12 cellular contexts compared by ENCODE assay signal in the genomic region with DNA sequence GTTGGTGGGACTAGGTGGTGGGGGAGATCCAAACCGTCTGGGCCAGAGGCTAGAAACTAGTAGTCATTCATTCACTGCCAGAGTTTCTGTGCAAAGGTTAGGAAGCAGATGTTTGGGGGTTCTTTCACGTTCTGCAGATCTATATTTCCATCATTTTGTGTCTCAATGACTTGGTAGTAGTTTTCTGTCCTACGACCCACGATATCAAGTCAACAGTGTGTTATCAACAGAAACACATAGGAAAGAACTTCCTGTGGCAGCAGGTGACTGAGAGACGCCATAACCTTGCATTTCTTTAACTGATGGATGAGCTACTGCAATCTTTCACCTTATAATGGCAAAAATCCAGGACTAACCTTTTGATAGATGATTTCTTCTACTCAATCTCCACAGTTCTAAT. TPM values are rescaled to one million over a fixed set of nuclear protein-coding genes. Genes with fewer than 3 reads are reported as not detected.
A peak's percentile ranks its signal among the peaks of the same experiment; 100 is the strongest.
DNase-seq lines count a peak whose midpoint lies in the region; ATAC-seq and TF ChIP-seq lines count a peak whose summit lies in the region.
"Had no signal": no experiment of that assay in that cellular context is flagged by ENCODE, and none has a peak within 500 bp of the region (broad histone marks: within the 10 kb centered on the region; RNA-seq: fewer than 3 reads in every experiment).

No MANE protein-coding gene starts in this region.

- no peaks in the 10 kb centered on the region for H3K27me3 ChIP-seq in Caco-2 (replicated peaks; ENCODE audit: control insufficient read depth, insufficient read depth, low read length)
- no peaks in the 10 kb centered on the region for H3K27me3 ChIP-seq in HAP-1 (ENCODE audit: low read depth)
- H3K27me3 ChIP-seq: stomach had no signal

- H3K4me1 ChIP-seq in Caco-2 (peaks cover 34% of the 10 kb centered on the region), HAP-1 (peaks cover 20% of the 10 kb centered on the region)

- in situ Hi-C loops in HAP-1 (cut with MboI; ENCODE audit: low sequenced_read_pairs), result loop anchor here (25.0 kb wide), 2 partner anchors 411 to 611 kb away; no protein-coding TSS in a partner anchor

- BruUV-seq in Caco-2 (replicated peaks; lab: Mats Ljungman, UMichigan), result TSS peak; percentile 39

- intact Hi-C loops in Caco-2 (cut with micrococcal nuclease; ENCODE audit: unreplicated experiment), result loop anchor here (5.0 kb wide), 1 partner anchor 174 kb away; no protein-coding TSS in a partner anchor

- POLR2A ChIA-PET in Caco-2 (lab: Charles Lee), result no interaction called here
- POLR2A ChIA-PET in activated CD4-positive, alpha-beta memory T cell treated with anti-CD3 and anti-CD28 coated beads, Interleukin-2, amount 10 ng/mL, durations not matched to agents 7 days and 5 days (lab: Charles Lee), result interaction anchor here (1.0 to 5.8 kb wide), 3 partner anchors 10 to 205 kb away, joined by 3 to 89 read pairs (median 3); no protein-coding TSS in a partner anchor
- POLR2A ChIA-PET in GM10248 (lab: Yijun Ruan, JAX), result no interaction called here

- CTCF ChIA-PET in Caco-2 (lab: Charles Lee), result no interaction called here
- CTCF ChIA-PET in activated CD4-positive, alpha-beta memory T cell treated with anti-CD3 and anti-CD28 coated beads, Interleukin-2, amount 10 ng/mL, durations not matched to agents 7 days and 5 days (lab: Charles Lee), result interaction anchor here (1.0 to 2.4 kb wide), 4 partner anchors 13 to 122 kb away, joined by 4 to 5 read pairs (median 4); a partner anchor contains a TSS
- CTCF ChIA-PET in GM10248 (lab: Yijun Ruan, JAX), result interaction anchor here (0.6 kb wide), 1 partner anchor 122 kb away, joined by 3 read pairs; no protein-coding TSS in a partner anchor

- H3K4me1 Mint-ChIP-seq in Caco-2 (ENCODE audit: low read depth, unreplicated experiment), result peaks cover 32% of the 10 kb centered on the region
- H3K4me1 Mint-ChIP-seq in activated CD4-positive, alpha-beta memory T cell treated with anti-CD3 and anti-CD28 coated beads, Interleukin-2, amount 10 ng/mL, durations not matched to agents 7 days and 5 days, result peaks cover 59% of the 10 kb centered on the region
- H3K4me1 Mint-ChIP-seq in mesothelial cell of epicardium, result peaks cover 30% of the 10 kb centered on the region

- no peaks in the 10 kb centered on the region for H3K9me3 ChIP-seq in Caco-2
- H3K9me3 ChIP-seq in HAP-1, result no peaks in the 10 kb centered on the region
- H3K9me3 ChIP-seq: stomach had no signal

- DNase-seq in Caco-2 (no peak), HAP-1 (ENCODE audit: low spot score in 2 of 2) (peak in 1 of 2 experiments; percentile 7), mesothelial cell of epicardium (ENCODE audit: low spot score in 2 of 2, unreplicated experiment in 2 of 2) (no peak), T1000 (lab: John Stamatoyannopoulos, UW) (no peak), NCI-H1417 treated with DMSO at 0.1 percent for 48 hours (lab: John Stamatoyannopoulos, UW) (no peak), GM10248 (ENCODE audit: extremely low spot score) (no peak)
- DNase-seq in activated CD4-positive, alpha-beta memory T cell treated with anti-CD3 and anti-CD28 coated beads, Interleukin-2, amount 10 ng/mL, durations not matched to agents 7 days and 5 days, result no peak
- DNase-seq: Right ventricle myocardium superior, stomach had no signal

- H3K4me3 ChIP-seq in Caco-2 (ENCODE audit: low read depth, low read length) (no peak overlapping the region), HAP-1 (peak overlapping the region; percentile 76)
- H3K4me3 ChIP-seq: coronary artery, hepatocyte, stomach had no signal

- no peak for TF ChIP-seq CTCF in Caco-2 (IDR thresholded peaks at IDR 0.05; ENCODE audit: insufficient read depth in 1 of 2, low read depth in 1 of 2, low read length in 1 of 2, severe bottlenecking in 1 of 2, unreplicated experiment in 1 of 2)
- TF ChIP-seq CTCF in mesothelial cell of epicardium (IDR thresholded peaks at IDR 0.05; ENCODE audit: unreplicated experiment), result no peak
- no peak for TF ChIP-seq CTCF in GM10248 (IDR thresholded peaks at IDR 0.05; ENCODE audit: control extremely low read depth, extremely low read depth, low read depth, missing control alignments)

- H3K4me3 Mint-ChIP-seq in Caco-2 (ENCODE audit: unreplicated experiment) (peak overlapping the region; percentile 96), mesothelial cell of epicardium (peak overlapping the region; percentile 58)
- H3K4me3 Mint-ChIP-seq in activated CD4-positive, alpha-beta memory T cell treated with anti-CD3 and anti-CD28 coated beads, Interleukin-2, amount 10 ng/mL, durations not matched to agents 7 days and 5 days, result peak overlapping the region; percentile 93

- no peaks in the 10 kb centered on the region for H3K9me3 Mint-ChIP-seq in Caco-2 (ENCODE audit: unreplicated experiment)
- H3K9me3 Mint-ChIP-seq in activated CD4-positive, alpha-beta memory T cell treated with anti-CD3 and anti-CD28 coated beads, Interleukin-2, amount 10 ng/mL, durations not matched to agents 7 days and 5 days, result no peaks in the 10 kb centered on the region
- no peaks in the 10 kb centered on the region for H3K9me3 Mint-ChIP-seq in mesothelial cell of epicardium

- H3K36me3 Mint-ChIP-seq in Caco-2 (ENCODE audit: insufficient read depth, unreplicated experiment), result peaks cover 61% of the 10 kb centered on the region
- H3K36me3 Mint-ChIP-seq in activated CD4-positive, alpha-beta memory T cell treated with anti-CD3 and anti-CD28 coated beads, Interleukin-2, amount 10 ng/mL, durations not matched to agents 7 days and 5 days (ENCODE audit: low read depth), result peaks cover 47% of the 10 kb centered on the region
- no peaks in the 10 kb centered on the region for H3K36me3 Mint-ChIP-seq in mesothelial cell of epicardium

- H3K36me3 ChIP-seq in Caco-2 (ENCODE audit: control insufficient read depth, insufficient read depth, low read length) (no peaks in the 10 kb centered on the region), HAP-1 (replicated peaks) (peaks cover 26% of the 10 kb centered on the region)
- H3K36me3 ChIP-seq: stomach had no signal

- H3K27ac Mint-ChIP-seq in Caco-2 (ENCODE audit: unreplicated experiment) (peak overlapping the region; percentile 95), mesothelial cell of epicardium (no peak overlapping the region)
- peak overlapping the region; percentile 94 for H3K27ac Mint-ChIP-seq in activated CD4-positive, alpha-beta memory T cell treated with anti-CD3 and anti-CD28 coated beads, Interleukin-2, amount 10 ng/mL, durations not matched to agents 7 days and 5 days

- ATAC-seq in GM18519 (IDR thresholded peaks at IDR 0.05; ENCODE audit: low FRiP score, unreplicated experiment), result no peak

- no peaks in the 10 kb centered on the region for H3K27me3 Mint-ChIP-seq in Caco-2 (ENCODE audit: insufficient read depth, unreplicated experiment)
- no peaks in the 10 kb centered on the region for H3K27me3 Mint-ChIP-seq in activated CD4-positive, alpha-beta memory T cell treated with anti-CD3 and anti-CD28 coated beads, Interleukin-2, amount 10 ng/mL, durations not matched to agents 7 days and 5 days
- peaks cover 8% of the 10 kb centered on the region for H3K27me3 Mint-ChIP-seq in mesothelial cell of epicardium (ENCODE audit: low read depth)

RNA-seq across cellular contexts. Expression of a gene that starts 1.8 kb away (rescaled TPM):
- total RNA-seq in Caco-2 (2022) (64.5 and 65.3 TPM in 2 replicates), mesothelial cell of epicardium (6.0 to 6.3 TPM (median 6.0 TPM) in 3 replicates)
- 10 to 100 TPM; 82.5 to 84.6 TPM for total RNA-seq in activated CD4-positive, alpha-beta memory T cell treated with anti-CD3 and anti-CD28 coated beads, Interleukin-2, amount 10 ng/mL, durations not matched to agents 7 days and 5 days

RNA-seq across cellular contexts. Expression of a gene that starts 16.1 kb away (rescaled TPM):
- total RNA-seq in Caco-2 (2022), result 148 and 176 TPM in 2 replicates
- 10 to 100 TPM; 10.8 to 10.9 TPM for total RNA-seq in activated CD4-positive, alpha-beta memory T cell treated with anti-CD3 and anti-CD28 coated beads, Interleukin-2, amount 10 ng/mL, durations not matched to agents 7 days and 5 days
- 53.3 to 58.5 TPM (median 56.0 TPM) in 3 replicates for total RNA-seq in mesothelial cell of epicardium
